27 cellular contexts compared by ENCODE assay signal in the genomic region with DNA sequence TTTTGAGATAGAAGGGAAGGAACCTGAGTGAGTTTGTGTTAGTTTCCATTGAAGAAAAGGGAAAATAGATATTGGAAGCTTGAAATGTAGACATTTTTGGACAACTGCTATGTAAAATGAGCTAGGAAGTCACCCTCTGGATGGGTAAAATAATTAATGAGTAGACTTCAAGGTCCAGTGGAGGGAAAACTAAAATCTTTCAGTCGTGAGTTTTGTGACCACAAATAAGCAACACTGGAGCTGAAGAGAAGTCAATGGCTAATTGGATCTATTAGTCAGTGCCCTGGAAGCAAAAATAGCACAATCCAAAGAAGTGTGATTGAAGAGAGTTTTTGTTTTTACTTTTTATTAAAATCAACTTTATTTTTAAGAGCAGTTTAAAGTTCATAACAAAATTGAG.
"Had no signal": no experiment of that assay in that cellular context is flagged by ENCODE, and none has a peak within 500 bp of the region (broad histone marks: within the 10 kb centered on the region; RNA-seq: fewer than 3 reads in every experiment).

No MANE protein-coding gene starts in this region.

- H3K4me3 ChIP-seq: left lung, lower lobe of right lung, skin epidermis, stomach, testis, thyroid gland, transverse colon, upper lobe of left lung, vagina had no signal

- H3K9me3 ChIP-seq: lower lobe of right lung, testis, thyroid gland, transverse colon, upper lobe of left lung, vagina had no signal

- H3K36me3 ChIP-seq: left lung, lower lobe of right lung, stomach, thyroid gland, transverse colon, upper lobe of left lung, vagina had no signal

- H2AFZ ChIP-seq: parathyroid adenoma had no signal

- H3K4me1 ChIP-seq: left lung, lower lobe of right lung, parathyroid adenoma, stomach, testis, thyroid gland, transverse colon, upper lobe of left lung, vagina had no signal

- H3K79me2 ChIP-seq: parathyroid adenoma had no signal

- DNase-seq: hippocampal formation; immature natural killer cell; kidney; left colon; left lung; lower lobe of right lung; mammary epithelial cell; mesenchymal stem cell; naive thymus-derived CD8-positive, alpha-beta T cell; nucleus accumbens; retina; right cardiac atrium; stimulated activated CD4-positive, alpha-beta T cell treated with anti-CD3 and anti-CD28 coated beads, Interleukin-12 subunit alpha, Interleukin-12 subunit beta, amount 100 ng/mL, for 4 hours; stimulated activated CD4-positive, alpha-beta T cell treated with anti-CD3 and anti-CD28 coated beads, Interleukin-15, amount 100 ng/mL, for 24 hours; stimulated activated CD4-positive, alpha-beta T cell treated with anti-CD3 and anti-CD28 coated beads, Interleukin-2, amount 100 ng/mL, for 24 hours; stimulated activated CD4-positive, alpha-beta T cell treated with anti-CD3 and anti-CD28 coated beads, Interleukin-4, amount 100 ng/mL, for 1 hour; stimulated activated naive B cell treated with anti-CD40 and anti-IgM and Interleukin-4, amounts not matched to agents 10 μg/mL and 1 μg/mL and 100 μg/mL, for 72 hours; stimulated activated naive CD8-positive, alpha-beta T cell treated with anti-CD3 and anti-CD28 coated beads, Interleukin-15, Interleukin-2, amounts not matched to agents 100 U/mL and 50 U/mL, for 24 hours; stomach; testis; thyroid gland; transverse colon; upper lobe of left lung had no signal

- H3K27ac ChIP-seq: left lung, lower lobe of right lung, parathyroid adenoma, skin epidermis, stomach, testis, thyroid gland, transverse colon, upper lobe of left lung, vagina had no signal

- H3K27me3 ChIP-seq: left lung, stomach, testis, thyroid gland, transverse colon, upper lobe of left lung, vagina had no signal

- ATAC-seq: left colon; left lung; lower lobe of right lung; naive thymus-derived CD8-positive, alpha-beta T cell; right cardiac atrium; sciatic nerve; stimulated activated naive B cell treated with anti-CD40 and anti-IgM and Interleukin-4, amounts not matched to agents 10 μg/mL and 1 μg/mL and 100 μg/mL, for 72 hours; stimulated activated naive CD8-positive, alpha-beta T cell treated with anti-CD3 and anti-CD28 coated beads, Interleukin-15, Interleukin-2, amounts not matched to agents 100 U/mL and 50 U/mL, for 24 hours had no signal
